In the genomic region with DNA sequence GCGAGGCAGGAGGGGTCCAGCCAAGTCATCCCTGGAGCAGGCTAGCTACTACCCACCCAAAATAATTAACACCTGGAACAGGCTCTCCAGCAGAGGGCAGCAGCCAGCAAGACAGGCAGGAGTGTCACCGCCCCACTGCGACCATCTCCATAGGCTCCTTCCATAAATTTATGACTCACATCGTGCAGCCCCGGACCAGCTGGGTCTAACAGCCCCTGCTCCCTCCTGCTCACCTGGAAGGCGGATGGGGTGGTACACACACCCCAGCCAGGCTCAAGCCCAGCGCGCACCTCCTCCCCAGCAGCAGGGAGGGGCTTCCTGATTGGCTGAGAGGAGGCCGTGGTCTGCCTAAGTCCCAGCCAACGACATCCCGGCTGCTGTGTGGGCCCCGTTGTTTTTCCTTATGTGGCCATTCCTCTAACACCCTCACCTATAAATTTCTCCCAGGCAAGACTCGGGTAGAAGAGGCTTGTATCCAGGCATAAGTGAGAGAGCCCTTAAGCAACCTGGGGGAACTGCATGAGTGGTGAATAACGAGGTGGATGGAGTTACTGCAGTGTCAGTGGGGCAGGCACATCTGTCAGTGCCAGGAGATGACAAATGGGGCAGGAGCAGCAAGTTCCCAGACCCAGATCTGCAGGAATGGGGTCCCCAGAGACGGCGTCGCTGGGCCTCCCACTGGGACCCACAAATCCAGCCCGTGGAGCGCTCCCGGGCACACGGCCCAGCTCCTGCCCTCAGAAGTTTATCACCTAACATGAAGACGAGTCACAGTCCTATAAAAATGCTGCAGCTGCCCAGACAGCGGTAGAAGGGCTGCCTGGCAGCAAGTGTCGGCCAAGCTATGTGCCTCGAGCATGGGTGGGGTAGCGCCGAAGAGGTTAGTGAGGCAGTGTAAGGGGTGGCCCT, we compare ENCODE assay signal across 8 cellular contexts. TPM values are rescaled to one million over a fixed set of nuclear protein-coding genes. Genes with fewer than 3 reads are reported as not detected.
DNase-seq lines count a peak whose midpoint lies in the region; ATAC-seq and TF ChIP-seq lines count a peak whose summit lies in the region.

No MANE protein-coding gene starts in this region.

- peaks cover 0 to 7% of the 10 kb centered on the region in 2 donors for H3K4me1 ChIP-seq in left lung

- intact Hi-C loops in left lung (cut with DNase I), result no loop called here

- H3K27me3 ChIP-seq in H7 (ENCODE audit: control insufficient read depth, insufficient read depth, low read length) (no peaks in the 10 kb centered on the region), left lung (no peaks in the 10 kb centered on the region)

- H3K4me3 ChIP-seq in H7 (ENCODE audit: insufficient read depth, low read depth, low read length) (no peak overlapping the region), left lung (no peak overlapping the region)

- H3K36me3 ChIP-seq in H7 (replicated peaks; ENCODE audit: control insufficient read depth, insufficient read depth, low read length) (no peaks in the 10 kb centered on the region), left lung (peaks cover 0 to 4% of the 10 kb centered on the region in 2 donors)

- ATAC-seq in left lung (peak; percentile 85), HG03025 (IDR thresholded peaks at IDR 0.05; ENCODE audit: low FRiP score, unreplicated experiment) (no peak)

- TF ChIP-seq CTCF in AG09319 (IDR thresholded peaks at IDR 0.05; ENCODE audit: low read depth, low read length) (peak; percentile 57), left lung (IDR thresholded peaks at IDR 0.05) (peak in 1 of 2 donors; percentile 43)

- DNase-seq in AG09319 (ENCODE audit: extremely low read depth, low read depth) (no peak), H7 (peak; percentile 96), NCI-H345 treated with DMSO at 0.1 percent for 48 hours (lab: John Stamatoyannopoulos, UW; ENCODE audit: unreplicated experiment) (peak; percentile 86), left lung (peak; percentile 50 to 82)
- peak; percentile 40 for DNase-seq in activated CD4-positive, CD25-positive, alpha-beta regulatory T cell treated with anti-CD3 and anti-CD28 coated beads, Interleukin-2, amount 50 U/mL, for 16 hours (ENCODE audit: low read depth, low spot score)
- DNase-seq in central memory CD4-positive, alpha-beta T cell, result peak; percentile 40
- DNase-seq in stimulated activated CD8-positive, alpha-beta memory T cell treated with anti-CD3 and anti-CD28 coated beads, Interleukin-12 subunit alpha, Interleukin-12 subunit beta, amount 100 ng/mL, for 4 hours (ENCODE audit: low read depth), result peak; percentile 37

- no peaks in the 10 kb centered on the region for H3K9me3 ChIP-seq in left lung

- no peak overlapping the region for H3K27ac ChIP-seq in left lung

RNA-seq across cellular contexts. Expression of gene CEBPG, which starts 43.1 kb away (rescaled TPM):
- total RNA-seq in H7 (2014; rRNA removed; shearing (Covaris generic)), result 25.8 and 29.4 TPM in 2 replicates
- 10 to 100 TPM; 18.3 to 26.4 TPM for total RNA-seq in left lung
